ENCODE assay signal across 9 cellular contexts in the genomic region with DNA sequence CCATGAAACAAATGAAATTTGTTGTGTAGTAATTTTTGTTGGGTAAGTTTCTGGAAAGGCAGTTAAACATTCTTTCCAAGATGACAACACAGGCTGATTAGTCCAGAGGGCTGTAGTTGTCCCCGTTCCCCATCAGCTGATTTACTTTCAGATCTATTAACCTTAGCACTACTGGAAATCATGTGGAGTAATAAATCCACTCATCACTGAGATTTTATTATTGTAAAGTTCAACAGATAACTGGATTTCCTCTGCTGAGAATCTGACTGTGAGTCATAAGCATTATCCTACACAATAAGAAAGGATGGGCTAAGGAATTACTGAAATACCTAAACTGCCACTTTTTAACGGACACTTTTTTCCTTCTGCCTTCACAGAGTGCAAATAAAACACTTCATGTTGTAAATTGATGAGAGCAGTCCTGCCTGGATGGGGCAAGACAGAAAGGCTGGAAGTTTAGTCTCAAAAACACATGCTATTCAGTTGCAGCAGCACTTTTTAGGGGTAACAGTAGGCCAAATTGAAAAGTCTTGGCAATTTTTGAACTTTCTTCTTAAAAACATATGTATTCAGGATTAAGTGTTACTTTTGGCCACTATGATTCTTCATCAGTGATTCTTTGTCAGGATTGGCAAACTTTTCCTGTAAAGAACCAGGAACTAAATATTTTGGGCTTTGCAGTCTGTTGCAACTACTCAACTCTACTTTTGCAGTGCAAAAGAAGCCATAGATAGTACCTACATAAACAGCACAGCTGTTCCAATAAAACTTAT. TPM values are rescaled to one million over a fixed set of nuclear protein-coding genes. Genes with fewer than 3 reads are reported as not detected.
DNase-seq lines count a peak whose midpoint lies in the region; ATAC-seq and TF ChIP-seq lines count a peak whose summit lies in the region.
"Had no signal": no experiment of that assay in that cellular context is flagged by ENCODE, and none has a peak within 500 bp of the region (broad histone marks: within the 10 kb centered on the region; RNA-seq: fewer than 3 reads in every experiment).

No MANE protein-coding gene starts in this region.

- H3K9ac ChIP-seq in PC-3 (ENCODE audit: low read length) = no peak overlapping the region

- H3K27ac ChIP-seq in ACC112 (ENCODE audit: low read depth, low read length) (peak overlapping the region; percentile 95), PC-3 (ENCODE audit: low read length) (0 out of 2 replicates have a peak overlapping the region, but pooled peaks have one; percentile 11), esophagus squamous epithelium (peak overlapping the region; percentile 63 to 98 (median 92))

- no peaks in the 10 kb centered on the region for H3K9me2 ChIP-seq in PC-3 (replicated peaks; ENCODE audit: low read length)

- H3K27me3 ChIP-seq in ACC112 (ENCODE audit: insufficient read depth, low read length) = no peaks in the 10 kb centered on the region
- H3K27me3 ChIP-seq in PC-3 (ENCODE audit: low read length) = no peaks in the 10 kb centered on the region
- H3K27me3 ChIP-seq in esophagus squamous epithelium = no peaks in the 10 kb centered on the region

- H3K4me2 ChIP-seq in PC-3 (ENCODE audit: low read length) = peak overlapping the region; percentile 29

- H4K20me1 ChIP-seq in PC-3 (ENCODE audit: low read length) = no peaks in the 10 kb centered on the region

- H3K27me3 Mint-ChIP-seq in nephron (ENCODE audit: low read depth) = peaks cover 4% of the 10 kb centered on the region

- H3K4me3 Mint-ChIP-seq in nephron = peak overlapping the region in 1 of 3 experiments; percentile 45

- peak overlapping the region; percentile 65 to 83 (median 81) for H3K27ac Mint-ChIP-seq in nephron

- peak overlapping the region; percentile 32 for H2AFZ ChIP-seq in ACC112 (ENCODE audit: low read length, unreplicated experiment)
- no peak overlapping the region for H2AFZ ChIP-seq in PC-3 (ENCODE audit: low read length)

- H3K9me3 Mint-ChIP-seq in nephron = no peaks in the 10 kb centered on the region

- POLR2A ChIA-PET in PC-3 (lab: Charles Lee; ENCODE audit: unreplicated experiment) = no interaction called here

- no TSS peak for BruUV-seq in PC-3 (replicated peaks; lab: Mats Ljungman, UMichigan)

- peaks cover 87% of the 10 kb centered on the region for H3K79me2 ChIP-seq in ACC112 (ENCODE audit: control insufficient read depth, insufficient read depth, low read length, unreplicated experiment)
- H3K79me2 ChIP-seq in PC-3 (ENCODE audit: low read length) = no peaks in the 10 kb centered on the region

- 6 to 12% methylated on average over 2 of the region's 2 CpGs for WGBS in esophagus squamous epithelium, 2 donors

- H3K4me3 ChIP-seq in ACC112 (ENCODE audit: low read depth, low read length) (peak overlapping the region; percentile 58), PC-3 (ENCODE audit: low read length) (no peak overlapping the region), esophagus squamous epithelium (peak overlapping the region in 1 of 4 donors; percentile 31)

- intact Hi-C loops in PC-3 (cut with micrococcal nuclease) = no loop called here
- intact Hi-C loops in esophagus squamous epithelium (cut with DNase I) = no loop called here

- no peaks in the 10 kb centered on the region; the same call in 1 of the 2 replicates for H3K36me3 ChIP-seq in ACC112 (ENCODE audit: insufficient read depth, low read length)
- H3K36me3 ChIP-seq in PC-3 (ENCODE audit: low read depth, low read length) = no peaks in the 10 kb centered on the region
- H3K36me3 ChIP-seq in esophagus squamous epithelium = no peaks in the 10 kb centered on the region

- no peak for TF ChIP-seq POLR2A in esophagus squamous epithelium (IDR thresholded peaks at IDR 0.05)

- ATAC-seq in PC-3 = peak; percentile 74
- ATAC-seq in GM18907 (IDR thresholded peaks at IDR 0.05; ENCODE audit: unreplicated experiment) = no peak
- no peak for ATAC-seq in GM18867 (IDR thresholded peaks at IDR 0.05; ENCODE audit: unreplicated experiment)
- no peak for ATAC-seq in GM18502 (IDR thresholded peaks at IDR 0.05; ENCODE audit: poor library complexity, unreplicated experiment)

- TF ChIP-seq CTCF in PC-3 (conservative IDR thresholded peaks at IDR 0.05; ENCODE audit: low read depth, low read length) = no peak
- TF ChIP-seq CTCF in esophagus squamous epithelium (IDR thresholded peaks at IDR 0.05) = no peak
- TF ChIP-seq CTCF in nephron (IDR thresholded peaks at IDR 0.05; ENCODE audit: unreplicated experiment in 3 of 3) = no peak

- DNase-seq in PC-3 (peak; percentile 43), esophagus squamous epithelium (lab: John Stamatoyannopoulos, UW) (no peak)
- DNase-seq in activated CD4-positive, alpha-beta T cell treated with anti-CD3 and anti-CD28 coated beads, Interleukin-2, amount 50 U/mL, for 48 hours = no peak
- DNase-seq: nucleus accumbens had no signal

- no peaks in the 10 kb centered on the region for H3K36me3 Mint-ChIP-seq in nephron (ENCODE audit: low read depth)

- no peaks in the 10 kb centered on the region for H3F3A ChIP-seq in PC-3 (ENCODE audit: low read length, unreplicated experiment)

- peaks cover 63% of the 10 kb centered on the region for H3K4me1 Mint-ChIP-seq in nephron

- CTCF ChIA-PET in PC-3 (lab: Charles Lee) = no interaction called here

- H3K9me3 ChIP-seq in PC-3 (ENCODE audit: low read length) (no peaks in the 10 kb centered on the region), esophagus squamous epithelium (no peaks in the 10 kb centered on the region)

- peaks cover 90% of the 10 kb centered on the region for H3K4me1 ChIP-seq in ACC112 (ENCODE audit: control insufficient read depth, insufficient read depth, low read length, unreplicated experiment)
- peaks cover 17% of the 10 kb centered on the region for H3K4me1 ChIP-seq in PC-3 (ENCODE audit: insufficient read depth, low read length)
- peaks cover 45 to 100% (median 77%) of the 10 kb centered on the region in 3 donors for H3K4me1 ChIP-seq in esophagus squamous epithelium

RNA-seq across cellular contexts. Expression of gene STOM, which starts 7.1 kb away (rescaled TPM):
- total RNA-seq in PC-3 (2014; rRNA removed) = 3.1 and 5.5 TPM in 2 replicates
- total RNA-seq in esophagus squamous epithelium = 100 to 1,000 TPM in 2 of 4 donors, 10 to 100 TPM in 2; 43.7 to 169 (median 119) TPM

Comparison
In these comparisons a context has a peak if more than half of its experiments do, and no peak if none do; other contexts are left out.
1. H3K27ac ChIP-seq: peak in every context shown above with its lines; median percentile 95 in ACC112; 92 in esophagus squamous epithelium; 11 in PC-3.